ENCODE assay signal across 8 cellular contexts in the genomic region with DNA sequence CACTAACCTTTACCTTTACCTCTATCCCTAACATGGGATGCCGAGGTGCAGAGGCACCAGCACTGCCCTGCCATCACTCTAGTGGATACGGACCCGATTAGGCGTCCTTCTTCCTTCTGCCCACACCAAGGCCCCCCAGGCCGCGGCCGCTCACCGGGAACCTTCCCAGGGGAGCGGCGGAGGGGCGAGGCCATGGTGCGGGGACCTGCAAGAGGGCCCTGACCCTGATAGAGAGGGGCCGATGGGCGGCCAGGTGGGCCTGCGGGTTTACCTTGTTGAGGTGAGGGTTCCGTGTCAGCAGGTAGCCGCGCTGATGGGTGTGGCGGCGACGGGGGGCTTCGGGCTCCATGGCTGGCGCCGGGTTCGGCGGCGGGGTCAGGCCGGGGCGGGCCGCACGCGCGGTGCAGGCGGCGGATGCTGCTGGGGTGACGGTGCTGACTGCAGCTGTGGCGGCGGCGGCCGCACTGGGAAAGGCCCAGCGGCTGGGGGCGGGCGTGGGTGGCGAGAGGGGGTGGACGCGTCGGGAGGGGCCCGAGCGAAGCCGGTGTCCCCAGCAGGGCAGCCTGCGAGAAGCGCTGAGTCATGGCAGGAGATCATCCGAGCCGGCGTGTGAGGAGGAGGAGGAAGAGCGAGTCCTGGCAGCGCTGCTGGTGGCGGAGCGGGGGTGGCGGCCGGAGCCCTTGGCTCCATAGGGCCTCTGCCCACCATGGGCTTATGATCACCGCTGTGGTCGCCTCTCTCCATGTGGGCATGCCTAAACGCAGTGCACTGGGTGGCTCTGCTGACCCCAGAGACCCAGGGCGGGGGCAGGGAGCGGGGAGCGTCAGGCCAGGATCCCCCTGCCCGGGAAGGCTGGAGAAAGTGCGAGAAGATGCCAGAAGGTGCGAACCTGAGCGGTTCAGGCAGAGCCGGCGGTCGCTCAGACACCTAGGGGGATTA. TPM values are rescaled to one million over a fixed set of nuclear protein-coding genes. Genes with fewer than 3 reads are reported as not detected.
DNase-seq lines count a peak whose midpoint lies in the region; ATAC-seq and TF ChIP-seq lines count a peak whose summit lies in the region.

Gene ME1 (minus strand): TSS at position 446 of the 939 bp plus-strand sequence. CDS start 97 bp downstream, at position 349.

- no peaks in the 10 kb centered on the region for H3K36me3 ChIP-seq in testis (ENCODE audit: low read depth, missing control alignments)

- ATAC-seq in HG02623 (IDR thresholded peaks at IDR 0.05; ENCODE audit: unreplicated experiment) (peak; percentile 79), natural killer cell (peak; percentile 93 to 99 (median 95))
- peak; percentile 65 to 89 for ATAC-seq in activated T-cell treated with anti-CD3 and anti-CD28 coated beads, Interleukin-2, amount 50 U/mL, for 72 hours (replicated peaks in 1 of 2)

- no peaks in the 10 kb centered on the region for H3K4me1 Mint-ChIP-seq in activated T-cell treated with anti-CD3 and anti-CD28 coated beads, Interleukin-2, amount 50 U/mL, for 72 hours (ENCODE audit: low read depth)
- peaks cover 11 to 13% of the 10 kb centered on the region in 2 donors for H3K4me1 Mint-ChIP-seq in natural killer cell

- no peak within 1 kb of the TSS for H3K27ac Mint-ChIP-seq in activated T-cell treated with anti-CD3 and anti-CD28 coated beads, Interleukin-2, amount 50 U/mL, for 72 hours
- peak within 1 kb of the TSS; percentile 78 to 90 for H3K27ac Mint-ChIP-seq in natural killer cell

- H3K27me3 ChIP-seq in testis: no peaks in the 10 kb centered on the region

- TF ChIP-seq CTCF in natural killer cell (IDR thresholded peaks at IDR 0.05) (no peak), testis (IDR thresholded peaks at IDR 0.05) (no peak)

- TF ChIP-seq POLR2A in testis (IDR thresholded peaks at IDR 0.05): no peak

- H3K4me3 Mint-ChIP-seq in activated T-cell treated with anti-CD3 and anti-CD28 coated beads, Interleukin-2, amount 50 U/mL, for 72 hours: peak within 1 kb of the TSS; percentile 61 to 67
- H3K4me3 Mint-ChIP-seq in natural killer cell: peak within 1 kb of the TSS; percentile 83

- 7 to 10% methylated on average over 37 to 74 of the region's 74 CpGs for WGBS in testis, 2 donors

- H3K27me3 Mint-ChIP-seq in activated T-cell treated with anti-CD3 and anti-CD28 coated beads, Interleukin-2, amount 50 U/mL, for 72 hours (ENCODE audit: low read depth): peaks cover 22% of the 10 kb centered on the region
- H3K27me3 Mint-ChIP-seq in natural killer cell (ENCODE audit: low read depth in 2 of 2): peaks cover 0 to 3% of the 10 kb centered on the region in 2 donors

- H3K4me1 ChIP-seq in testis: peaks cover 9% of the 10 kb centered on the region

- H3K27ac ChIP-seq in testis: peak within 1 kb of the TSS; percentile 88 to 91

- no peaks in the 10 kb centered on the region for H3K36me3 Mint-ChIP-seq in activated T-cell treated with anti-CD3 and anti-CD28 coated beads, Interleukin-2, amount 50 U/mL, for 72 hours (ENCODE audit: insufficient read depth in 2 of 2)
- H3K36me3 Mint-ChIP-seq in natural killer cell: no peaks in the 10 kb centered on the region

- peak within 1 kb of the TSS; percentile 79 to 89 for H3K4me3 ChIP-seq in testis

- no peaks in the 10 kb centered on the region for H3K9me3 ChIP-seq in testis

- H3K9me3 Mint-ChIP-seq in activated T-cell treated with anti-CD3 and anti-CD28 coated beads, Interleukin-2, amount 50 U/mL, for 72 hours: no peaks in the 10 kb centered on the region
- no peaks in the 10 kb centered on the region for H3K9me3 Mint-ChIP-seq in natural killer cell

- intact Hi-C loops in natural killer cell (cut with micrococcal nuclease): no loop called here
- intact Hi-C loops in testis (cut with DNase I; ENCODE audit: low total_unique reads): no loop called here

- DNase-seq in activated naive CD4-positive, alpha-beta T cell treated with Interleukin-2 at 50 U/mL for 16 hours: peak; percentile 36
- no peak for DNase-seq in activated naive CD4-positive, alpha-beta T cell treated with anti-CD3 and anti-CD28 coated beads, Interleukin-2, amount 50 U/mL, for 16 hours
- DNase-seq in NCI-H1930 (lab: John Stamatoyannopoulos, UW) (peak; percentile 22 to 36), fibroblast of the conjunctiva (ENCODE audit: low read depth) (peak; percentile 75), natural killer cell (peak; percentile 70), testis (peak; percentile 90)
- peak; percentile 24 to 52 for DNase-seq in activated T-cell treated with anti-CD3 and anti-CD28 coated beads, Interleukin-2, amount 50 U/mL, for 72 hours

RNA-seq across cellular contexts. Expression of gene ME1, which starts in this region (rescaled TPM):
- total RNA-seq in activated T-cell treated with anti-CD3 and anti-CD28 coated beads, Interleukin-2, amount 50 U/mL, for 72 hours: under 1 TPM in 1 of 2 donors, not detected in 1; 0.32 TPM
- under 1 TPM in 2 of 3 donors, not detected in 1; 0.14 to 0.32 TPM for total RNA-seq in natural killer cell
- 10 to 100 TPM; 32.9 to 37.2 TPM for total RNA-seq in testis
- 28.0 TPM for polyA plus RNA-seq in testis (ENCODE audit: insufficient read depth, low read depth, low replicate concordance)

Comparison
In these comparisons a context has a peak if more than half of its experiments do, and no peak if none do; other contexts are left out.
1. RNA of gene ME1 (total RNA-seq): 32.9 to 37.2 TPM in testis; 0.32 TPM in activated T-cell treated with anti-CD3 and anti-CD28 coated beads, Interleukin-2, amount 50 U/mL, for 72 hours and 0.14 to 0.32 TPM in natural killer cell; every median in the first group is over 10 times any median in the second.
2. Peak in DNase-seq and ATAC-seq in activated T-cell treated with anti-CD3 and anti-CD28 coated beads, Interleukin-2, amount 50 U/mL, for 72 hours; RNA of the gene not detected or under 1 TPM.
3. Peak in DNase-seq and ATAC-seq in natural killer cell; RNA of the gene not detected or under 1 TPM.
4. Peak in every context shown above with its lines, with median percentiles within 50 percentile points of each other: ATAC-seq.